Comparison of ENCODE assay signal across 8 cellular contexts in the genomic region with DNA sequence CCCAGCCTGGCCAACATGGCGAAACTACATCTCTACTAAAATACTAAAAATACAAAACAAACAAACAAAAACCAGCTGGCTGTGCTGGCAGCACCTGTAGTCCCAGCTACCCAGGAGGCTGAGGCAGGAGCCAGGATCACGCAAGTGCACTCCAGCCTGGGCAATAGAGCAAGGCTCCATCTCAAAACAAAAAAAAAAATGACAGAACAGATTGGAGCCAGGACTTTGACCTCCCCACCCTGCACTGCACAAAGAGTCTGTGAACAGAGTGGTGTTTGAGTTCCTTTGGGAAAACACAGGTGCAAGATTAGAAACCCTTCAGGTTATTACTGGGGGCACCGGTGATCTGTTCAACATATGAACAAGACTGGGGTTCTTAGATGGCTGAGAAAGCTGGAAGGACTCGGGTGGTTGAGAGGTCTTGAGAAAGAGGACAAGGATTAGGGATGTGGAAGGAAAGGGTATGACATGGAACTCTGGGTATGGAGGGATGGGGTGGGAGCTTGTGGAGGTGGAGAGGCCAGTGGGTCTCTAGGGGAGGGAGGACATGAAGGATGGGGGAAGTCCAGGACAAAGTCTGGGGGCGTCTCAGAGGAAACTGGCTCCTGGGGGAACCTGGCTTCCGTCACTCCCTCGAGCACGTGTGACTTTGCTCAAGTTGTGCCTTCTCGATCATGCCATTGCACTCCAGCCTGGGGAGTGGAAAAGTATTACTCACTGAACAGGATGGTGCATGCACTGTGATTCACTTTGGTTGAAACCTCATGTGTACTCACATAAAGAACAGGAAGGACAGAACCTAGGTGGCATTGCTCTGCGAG. TPM values are rescaled to one million over a fixed set of nuclear protein-coding genes. Genes with fewer than 3 reads are reported as not detected.
A peak's percentile ranks its signal among the peaks of the same experiment; 100 is the strongest.
DNase-seq lines count a peak whose midpoint lies in the region; ATAC-seq and TF ChIP-seq lines count a peak whose summit lies in the region.

No MANE protein-coding gene starts in this region.

- peak overlapping the region; percentile 88 for H3K27ac Mint-ChIP-seq in activated naive CD8-positive, alpha-beta T cell treated with anti-CD3 and anti-CD28 coated beads for 36 hours

- DNase-seq in activated effector memory CD4-positive, alpha-beta T cell treated with anti-CD3 and anti-CD28 coated beads, Interleukin-2, amount 50 U/mL, for 16 hours, result peak; percentile 84
- no peak for DNase-seq in activated effector memory CD4-positive, alpha-beta T cell treated with Interleukin-2 at 50 U/mL for 16 hours
- DNase-seq in activated naive CD8-positive, alpha-beta T cell treated with anti-CD3 and anti-CD28 coated beads for 36 hours, result peak; percentile 75
- DNase-seq in left colon (peak; percentile 68 to 71), transverse colon (peak; percentile 70), head of caudate nucleus (no peak), NCI-H345 treated with DMSO at 0.1 percent for 48 hours (lab: John Stamatoyannopoulos, UW; ENCODE audit: unreplicated experiment) (no peak), NCI-H2227 (lab: John Stamatoyannopoulos, UW; ENCODE audit: unreplicated experiment) (no peak)

- intact Hi-C loops in left colon (cut with DNase I, micrococcal nuclease) (no loop called here), transverse colon (cut with DNase I; ENCODE audit: low total_unique reads) (no loop called here), head of caudate nucleus (cut with DNase I) (no loop called here)

- no peaks in the 10 kb centered on the region for H3K27me3 ChIP-seq in transverse colon

- no peak overlapping the region for H3K4me3 ChIP-seq in transverse colon

- peaks cover 0 to 16% (median 8%) of the 10 kb centered on the region in 4 donors for H3K36me3 ChIP-seq in transverse colon

- peaks cover 19 to 61% (median 39%) of the 10 kb centered on the region in 4 donors for H3K4me1 ChIP-seq in transverse colon

- no peak for TF ChIP-seq POLR2A in transverse colon (IDR thresholded peaks at IDR 0.05)

- H3K9me3 ChIP-seq in transverse colon, result no peaks in the 10 kb centered on the region

- peaks cover 44% of the 10 kb centered on the region for H3K36me3 Mint-ChIP-seq in activated naive CD8-positive, alpha-beta T cell treated with anti-CD3 and anti-CD28 coated beads for 36 hours

- peak overlapping the region; percentile 42 for H3K4me3 Mint-ChIP-seq in activated naive CD8-positive, alpha-beta T cell treated with anti-CD3 and anti-CD28 coated beads for 36 hours

- in situ Hi-C loops in transverse colon (cut with MboI; ENCODE audit: low pct_ligation_motif_present in 1 of 4, low pct_unique_long_range_greater_than_20kb in 1 of 4, low sequenced_read_pairs in 3 of 4), result no loop called here

- peaks cover 4% of the 10 kb centered on the region for H3K9me3 Mint-ChIP-seq in activated naive CD8-positive, alpha-beta T cell treated with anti-CD3 and anti-CD28 coated beads for 36 hours

- no peaks in the 10 kb centered on the region for H3K27me3 Mint-ChIP-seq in activated naive CD8-positive, alpha-beta T cell treated with anti-CD3 and anti-CD28 coated beads for 36 hours

- TF ChIP-seq CTCF in transverse colon (IDR thresholded peaks at IDR 0.05), result peak in 2 of 5 experiments; percentile 33 to 51

- peak overlapping the region; percentile 78 to 87 (median 84) for H3K27ac ChIP-seq in transverse colon

- peak; percentile 62 for ATAC-seq in left colon

- 48 to 62% methylated on average over 3 to 10 of the region's 10 CpGs for WGBS in transverse colon (ENCODE audit: low coverage in 1 of 2), 2 donors

- H3K4me1 Mint-ChIP-seq in activated naive CD8-positive, alpha-beta T cell treated with anti-CD3 and anti-CD28 coated beads for 36 hours, result peaks cover 66% of the 10 kb centered on the region

- TF ChIP-seq EP300 in transverse colon (IDR thresholded peaks at IDR 0.05; ENCODE audit: low read depth), result no peak

RNA-seq across cellular contexts. Expression of gene RCN3, which starts 25.9 kb away (rescaled TPM):
- total RNA-seq in activated naive CD8-positive, alpha-beta T cell treated with anti-CD3 and anti-CD28 coated beads for 36 hours, result 1 to 10 TPM; 3.6 to 4.3 TPM
- total RNA-seq in left colon, result 10 to 100 TPM; 18.2 to 21.7 TPM
- 100 to 1,000 TPM in 1 of 4 donors, 10 to 100 TPM in 3; 26.2 to 119 (median 57.4) TPM for total RNA-seq in transverse colon

RNA-seq across cellular contexts. Expression of gene NOSIP, which starts 26.7 kb away (rescaled TPM):
- total RNA-seq in activated naive CD8-positive, alpha-beta T cell treated with anti-CD3 and anti-CD28 coated beads for 36 hours, result 10 to 100 TPM; 61.4 to 69.5 TPM
- 10 to 100 TPM; 62.8 to 66.4 TPM for total RNA-seq in left colon
- total RNA-seq in transverse colon, result 100 to 1,000 TPM in 1 of 4 donors, 10 to 100 TPM in 3; 56.5 to 105 (median 74.4) TPM

RNA-seq across cellular contexts. Expression of gene PRRG2, which starts 27.5 kb away (rescaled TPM):
- total RNA-seq in activated naive CD8-positive, alpha-beta T cell treated with anti-CD3 and anti-CD28 coated beads for 36 hours, result 1 to 10 TPM; 1.5 to 1.6 TPM
- total RNA-seq in left colon (10 to 100 TPM; 22.4 to 26.1 TPM), transverse colon (10 to 100 TPM in 2 of 4 donors, 1 to 10 TPM in 1, under 1 TPM in 1; 0.40 to 22.7 (median 12.2) TPM)

RNA-seq across cellular contexts. Expression of gene PRR12, which starts 37.3 kb away (rescaled TPM):
- total RNA-seq in activated naive CD8-positive, alpha-beta T cell treated with anti-CD3 and anti-CD28 coated beads for 36 hours, result 10 to 100 TPM; 16.0 to 17.8 TPM
- total RNA-seq in left colon (10 to 100 TPM; 20.5 to 26.4 TPM), transverse colon (10 to 100 TPM; 12.2 to 54.7 (median 30.0) TPM)

RNA-seq across cellular contexts. Expression of gene FCGRT, which starts 41.2 kb away (rescaled TPM):
- 10 to 100 TPM; 11.5 to 12.2 TPM for total RNA-seq in activated naive CD8-positive, alpha-beta T cell treated with anti-CD3 and anti-CD28 coated beads for 36 hours
- total RNA-seq in left colon (100 to 1,000 TPM; 411 to 508 TPM), transverse colon (100 to 1,000 TPM; 425 to 562 (median 519) TPM)

Comparison
In these comparisons a context has a peak if more than half of its experiments do, and no peak if none do; other contexts are left out.
1. DNase-seq: peak in activated effector memory CD4-positive, alpha-beta T cell treated with anti-CD3 and anti-CD28 coated beads, Interleukin-2, amount 50 U/mL, for 16 hours (single experiment), activated naive CD8-positive, alpha-beta T cell treated with anti-CD3 and anti-CD28 coated beads for 36 hours (single experiment), left colon (2 of 2) and transverse colon (single experiment); none in activated effector memory CD4-positive, alpha-beta T cell treated with Interleukin-2 at 50 U/mL for 16 hours (single experiment), head of caudate nucleus (0 of 42), NCI-H345 treated with DMSO at 0.1 percent for 48 hours (single experiment) and NCI-H2227 (single experiment).